ENCODE assay signal across 26 cellular contexts in the genomic region with DNA sequence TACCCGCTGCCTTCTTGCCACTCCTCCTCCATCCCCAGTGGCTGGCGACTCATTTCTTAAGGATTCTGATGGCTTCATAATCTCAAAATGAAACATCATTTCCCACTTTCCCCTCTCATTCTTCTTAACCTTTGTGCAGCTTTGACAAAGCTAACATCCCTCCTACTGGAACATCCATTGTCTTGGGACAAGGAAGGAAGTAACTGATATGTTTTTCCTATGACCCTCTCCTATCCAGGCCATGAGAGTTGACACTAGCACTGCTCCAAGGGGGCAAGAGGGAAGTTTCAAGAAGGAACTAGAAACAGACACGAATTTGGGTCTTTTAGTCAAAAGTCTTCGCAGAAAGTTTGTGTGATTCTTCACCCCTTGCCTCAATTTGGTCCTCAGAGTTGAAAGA.
"Had no signal": no experiment of that assay in that cellular context is flagged by ENCODE, and none has a peak within 500 bp of the region (broad histone marks: within the 10 kb centered on the region; RNA-seq: fewer than 3 reads in every experiment).

No MANE protein-coding gene starts in this region.

- H3K27me3 ChIP-seq: body of pancreas, cardiac muscle cell, gastroesophageal sphincter, tibial nerve had no signal

- H3K4me1 Mint-ChIP-seq: naive thymus-derived CD4-positive, alpha-beta T cell; stimulated activated naive CD8-positive, alpha-beta T cell treated with anti-CD3 and anti-CD28 coated beads, Interleukin-15, amount 100 ng/mL, for 72 hours had no signal

- FAIRE-seq: keratinocyte had no signal

- H3K27me3 Mint-ChIP-seq: progenitor cell of endocrine pancreas; stimulated activated naive CD8-positive, alpha-beta T cell treated with anti-CD3 and anti-CD28 coated beads, Interleukin-15, amount 100 ng/mL, for 72 hours had no signal

- DNase-seq: activated CD4-positive, alpha-beta T cell treated with anti-CD3 and anti-CD28 coated beads for 4 hours; activated CD4-positive, alpha-beta T cell treated with anti-CD3 and anti-CD28 coated beads, Interleukin-2, amount 50 U/mL, for 48 hours; activated CD4-positive, CD25-positive, alpha-beta regulatory T cell; activated CD8-positive, alpha-beta memory T cell treated with anti-CD3 and anti-CD28 coated beads, Interleukin-2, amount 50 U/mL, for 48 hours; activated gamma-delta T cell; activated naive CD4-positive, alpha-beta T cell treated with anti-CD3 and anti-CD28 coated beads, Interleukin-2, amount 50 U/mL, for 16 hours; activated naive CD8-positive, alpha-beta T cell treated with anti-CD3 and anti-CD28 coated beads, Interleukin-2, amount 50 U/mL, for 24 hours; activated T-cell treated with anti-CD3 and anti-CD28 coated beads, Interleukin-2, amount 50 U/mL, for 4 hours; anterior cingulate cortex; body of pancreas; dermis blood vessel endothelial cell; effector CD8-positive, alpha-beta T cell; head of caudate nucleus; left colon; lower lobe of right lung; naive thymus-derived CD4-positive, alpha-beta T cell; retina; stimulated activated CD4-positive, alpha-beta T cell treated with anti-CD3 and anti-CD28 coated beads, Interleukin-4, amount 100 ng/mL, for 1 hour; stimulated activated naive CD8-positive, alpha-beta T cell treated with anti-CD3 and anti-CD28 coated beads, Interleukin-15, amount 100 ng/mL, for 72 hours; SW 1271; T-helper 17 cell had no signal

- H3K27ac ChIP-seq: body of pancreas, cardiac muscle cell, gastroesophageal sphincter, lower lobe of right lung, tibial nerve had no signal

- ATAC-seq: activated T-cell treated with anti-CD3 and anti-CD28 coated beads, Interleukin-2, amount 50 U/mL, for 4 hours; body of pancreas; gastroesophageal sphincter; left colon; lower lobe of right lung; naive thymus-derived CD4-positive, alpha-beta T cell; stimulated activated naive CD8-positive, alpha-beta T cell treated with anti-CD3 and anti-CD28 coated beads, Interleukin-15, amount 100 ng/mL, for 72 hours had no signal

- H3K4me3 ChIP-seq: body of pancreas, cardiac muscle cell, gastroesophageal sphincter, lower lobe of right lung, tibial nerve had no signal

- H3K36me3 ChIP-seq: cardiac muscle cell, gastroesophageal sphincter, lower lobe of right lung, tibial nerve had no signal

- H3K9me3 Mint-ChIP-seq: activated naive CD8-positive, alpha-beta T cell treated with anti-CD3 and anti-CD28 coated beads, Interleukin-2, amount 50 U/mL, for 24 hours; activated T-cell treated with anti-CD3 and anti-CD28 coated beads, Interleukin-2, amount 50 U/mL, for 4 hours; naive thymus-derived CD4-positive, alpha-beta T cell; stimulated activated naive CD8-positive, alpha-beta T cell treated with anti-CD3 and anti-CD28 coated beads, Interleukin-15, amount 100 ng/mL, for 72 hours had no signal

- H3K9me3 ChIP-seq: body of pancreas, gastroesophageal sphincter, lower lobe of right lung, tibial nerve had no signal

- H3K4me1 ChIP-seq: body of pancreas, gastroesophageal sphincter, lower lobe of right lung, tibial nerve had no signal

- H3K27ac Mint-ChIP-seq: naive thymus-derived CD4-positive, alpha-beta T cell; progenitor cell of endocrine pancreas; T-helper 17 cell had no signal

- H3K4me3 Mint-ChIP-seq: activated naive CD8-positive, alpha-beta T cell treated with anti-CD3 and anti-CD28 coated beads, Interleukin-2, amount 50 U/mL, for 24 hours; activated T-cell treated with anti-CD3 and anti-CD28 coated beads, Interleukin-2, amount 50 U/mL, for 4 hours; naive thymus-derived CD4-positive, alpha-beta T cell; stimulated activated naive CD8-positive, alpha-beta T cell treated with anti-CD3 and anti-CD28 coated beads, Interleukin-15, amount 100 ng/mL, for 72 hours; T-helper 17 cell had no signal
